29 cellular contexts compared by ENCODE assay signal in genomic region chr11:66988238-66988637, GRCh38. TPM values are rescaled to one million over a fixed set of nuclear protein-coding genes. Genes with fewer than 3 reads are reported as not detected.
"Had no signal": no experiment of that assay in that cellular context is flagged by ENCODE, and none has a peak within 500 bp of the region (broad histone marks: within the 10 kb centered on the region; RNA-seq: fewer than 3 reads in every experiment).

No MANE protein-coding gene starts in this region.

- ATAC-seq: activated CD8-positive, alpha-beta T cell treated with anti-CD3 and anti-CD28 coated beads, Interleukin-2, amount 10 ng/mL, durations not matched to agents 7 days and 5 days; body of pancreas; natural killer cell; stimulated activated naive B cell treated with anti-CD40 and anti-IgM and Interleukin-4, amounts not matched to agents 10 μg/mL and 1 μg/mL and 100 μg/mL, for 72 hours had no signal

- H3K27ac ChIP-seq: body of pancreas, left ventricle myocardium inferior, neutrophil, sigmoid colon, upper lobe of left lung, WERI-Rb-1 had no signal

- H3K27me3 ChIP-seq: body of pancreas, sigmoid colon, upper lobe of left lung had no signal

- H3K9me3 Mint-ChIP-seq: activated naive CD4-positive, alpha-beta T cell treated with anti-CD3 and anti-CD28 coated beads, Interleukin-2, amount 50 U/mL, for 24 hours; activated T-helper 1 cell treated with anti-CD3 and anti-CD28 coated beads, Interleukin-12 subunit alpha, Interleukin-12 subunit beta, Interleukin-2, Interleukin-4 antibody, amounts not matched to agents 30 ng/mL and 10 ng/mL and 1 ng/mL, durations not matched to agents 14 hours and 24 hours and 36 hours; dendritic cell treated with granulocyte-macrophage colony-stimulating factor and Interleukin-4, amounts not matched to agents 40 ng/mL and 50 ng/mL, for 4 days; natural killer cell; stimulated activated naive B cell treated with anti-CD40 and anti-IgM and Interleukin-4, amounts not matched to agents 10 μg/mL and 1 μg/mL and 100 μg/mL, for 72 hours had no signal

- H3K4me3 Mint-ChIP-seq: activated CD8-positive, alpha-beta T cell treated with anti-CD3 and anti-CD28 coated beads, Interleukin-2, amount 10 ng/mL, durations not matched to agents 7 days and 5 days; activated naive CD4-positive, alpha-beta T cell treated with anti-CD3 and anti-CD28 coated beads, Interleukin-2, amount 50 U/mL, for 24 hours; activated T-helper 1 cell treated with anti-CD3 and anti-CD28 coated beads, Interleukin-12 subunit alpha, Interleukin-12 subunit beta, Interleukin-2, Interleukin-4 antibody, amounts not matched to agents 30 ng/mL and 10 ng/mL and 1 ng/mL, durations not matched to agents 14 hours and 24 hours and 36 hours; dendritic cell treated with granulocyte-macrophage colony-stimulating factor and Interleukin-4, amounts not matched to agents 40 ng/mL and 50 ng/mL, for 4 days; natural killer cell; stimulated activated naive B cell treated with anti-CD40 and anti-IgM and Interleukin-4, amounts not matched to agents 10 μg/mL and 1 μg/mL and 100 μg/mL, for 72 hours had no signal

- H3K4me3 ChIP-seq: body of pancreas, left ventricle myocardium inferior, sigmoid colon, smooth muscle cell, upper lobe of left lung had no signal

- H3K36me3 ChIP-seq: left ventricle myocardium inferior, neutrophil, sigmoid colon, upper lobe of left lung, WERI-Rb-1 had no signal

- H3K36me3 Mint-ChIP-seq: activated naive CD4-positive, alpha-beta T cell treated with anti-CD3 and anti-CD28 coated beads, Interleukin-2, amount 50 U/mL, for 24 hours; natural killer cell had no signal

- H3K27ac Mint-ChIP-seq: activated CD8-positive, alpha-beta T cell treated with anti-CD3 and anti-CD28 coated beads, Interleukin-2, amount 10 ng/mL, durations not matched to agents 7 days and 5 days; activated naive CD4-positive, alpha-beta T cell treated with anti-CD3 and anti-CD28 coated beads, Interleukin-2, amount 50 U/mL, for 24 hours; activated T-helper 1 cell treated with anti-CD3 and anti-CD28 coated beads, Interleukin-12 subunit alpha, Interleukin-12 subunit beta, Interleukin-2, Interleukin-4 antibody, amounts not matched to agents 30 ng/mL and 10 ng/mL and 1 ng/mL, durations not matched to agents 14 hours and 24 hours and 36 hours; dendritic cell treated with granulocyte-macrophage colony-stimulating factor and Interleukin-4, amounts not matched to agents 40 ng/mL and 50 ng/mL, for 4 days; natural killer cell; stimulated activated naive B cell treated with anti-CD40 and anti-IgM and Interleukin-4, amounts not matched to agents 10 μg/mL and 1 μg/mL and 100 μg/mL, for 72 hours had no signal

- H3K4me1 Mint-ChIP-seq: activated naive CD4-positive, alpha-beta T cell treated with anti-CD3 and anti-CD28 coated beads, Interleukin-2, amount 50 U/mL, for 24 hours had no signal

- FAIRE-seq: TTC549 had no signal

- H3K9me3 ChIP-seq: body of pancreas, left ventricle myocardium inferior, neutrophil, sigmoid colon, upper lobe of left lung had no signal

- DNase-seq: activated CD4-positive, alpha-beta T cell treated with anti-CD3 and anti-CD28 coated beads for 1 hour; activated CD4-positive, alpha-beta T cell treated with anti-CD3 and anti-CD28 coated beads, Interleukin-2, amount 50 U/mL, for 1 hour; activated CD8-positive, alpha-beta T cell treated with anti-CD3 and anti-CD28 coated beads, Interleukin-2, amount 10 ng/mL, durations not matched to agents 7 days and 5 days; activated gamma-delta T cell; anterior cingulate cortex; body of pancreas; effector CD8-positive, alpha-beta T cell; foreskin melanocyte; hippocampal formation; left ventricle myocardium inferior; midbrain; natural killer cell; sigmoid colon; stimulated activated CD4-positive, alpha-beta T cell treated with anti-CD3 and anti-CD28 coated beads, Interleukin-15, amount 100 ng/mL, for 24 hours; stimulated activated naive B cell treated with anti-CD40 and anti-IgM and Interleukin-4, amounts not matched to agents 10 μg/mL and 1 μg/mL and 100 μg/mL, for 72 hours; WERI-Rb-1 had no signal

- H3K4me1 ChIP-seq: sigmoid colon had no signal

RNA-seq across cellular contexts. Expression of gene C11orf86, which starts 13.1 kb away (rescaled TPM):
- total RNA-seq: activated CD8-positive, alpha-beta T cell treated with anti-CD3 and anti-CD28 coated beads, Interleukin-2, amount 10 ng/mL, durations not matched to agents 7 days and 5 days; activated T-helper 1 cell treated with anti-CD3 and anti-CD28 coated beads, Interleukin-12 subunit alpha, Interleukin-12 subunit beta, Interleukin-2, Interleukin-4 antibody, amounts not matched to agents 30 ng/mL and 10 ng/mL and 1 ng/mL, durations not matched to agents 14 hours and 24 hours and 36 hours; body of pancreas; cardiac septum; chondrocyte; left ventricle myocardium inferior; lung microvascular endothelial cell; natural killer cell; renal cortical epithelial cell; sigmoid colon; smooth muscle cell; T-helper 2 cell treated with Interferon-gamma antibody and Interleukin-4, amounts not matched to agents 100 ng/mL and 5 ng/mL, for 36 hours; upper lobe of left lung had no signal
- polyA plus RNA-seq: esophagus, smooth muscle cell had no signal

RNA-seq across cellular contexts. Expression of gene SYT12, which starts 34.7 kb away (rescaled TPM):
- total RNA-seq: activated CD8-positive, alpha-beta T cell treated with anti-CD3 and anti-CD28 coated beads, Interleukin-2, amount 10 ng/mL, durations not matched to agents 7 days and 5 days; activated T-helper 1 cell treated with anti-CD3 and anti-CD28 coated beads, Interleukin-12 subunit alpha, Interleukin-12 subunit beta, Interleukin-2, Interleukin-4 antibody, amounts not matched to agents 30 ng/mL and 10 ng/mL and 1 ng/mL, durations not matched to agents 14 hours and 24 hours and 36 hours; natural killer cell; sigmoid colon; T-helper 2 cell treated with Interferon-gamma antibody and Interleukin-4, amounts not matched to agents 100 ng/mL and 5 ng/mL, for 36 hours had no signal
